ENCODE assay signal across 1 cellular context in genomic region chr10:33327750-33328149, GRCh38.
TF ChIP-seq lines count a peak whose summit lies in the region.

No MANE protein-coding gene starts in this region.

TF ChIP-seq in HEK293, 187 proteins besides CTCF, POLR2A, EP300 and RAD21 (continued from another document):
- TF ChIP-seq ZNF37A (tag by site-specific recombination; IDR thresholded peaks at IDR 0.05) (no peak), PRDM10 (tag by site-specific recombination; IDR thresholded peaks at IDR 0.05) (no peak), ZNF423 (tag by site-specific recombination; IDR thresholded peaks at IDR 0.05) (no peak)
